8 cellular contexts compared by ENCODE assay signal in genomic region chr1:227437495-227438008, GRCh38.
DNase-seq lines count a peak whose midpoint lies in the region; ATAC-seq, FAIRE-seq and TF ChIP-seq lines count a peak whose summit lies in the region.

No MANE protein-coding gene starts in this region.

- TF ChIP-seq POLR2A in esophagus squamous epithelium (IDR thresholded peaks at IDR 0.05), result no peak

- H3K4me1 ChIP-seq in esophagus squamous epithelium, result peaks cover 0 to 4% (median 0%) of the 10 kb centered on the region in 3 donors
- no peaks in the 10 kb centered on the region for H3K4me1 ChIP-seq in neural progenitor cell

- H3K27me3 Mint-ChIP-seq in neural progenitor cell (ENCODE audit: insufficient read depth, low read depth), result peaks cover 5% of the 10 kb centered on the region

- H4K20me1 ChIP-seq in neural progenitor cell (ENCODE audit: low read depth), result no peaks in the 10 kb centered on the region

- 3 to 8% methylated on average over 7 of the region's 7 CpGs for WGBS in esophagus squamous epithelium, 2 donors

- H3K9me3 ChIP-seq in esophagus squamous epithelium (no peaks in the 10 kb centered on the region), neural progenitor cell (ENCODE audit: low read depth) (no peaks in the 10 kb centered on the region)

- no peaks in the 10 kb centered on the region for H3K36me3 Mint-ChIP-seq in neural progenitor cell

- intact Hi-C loops in esophagus squamous epithelium (cut with DNase I), result no loop called here

- H3K36me3 ChIP-seq in esophagus squamous epithelium, result no peaks in the 10 kb centered on the region
- H3K36me3 ChIP-seq in neural progenitor cell, result no peaks in the 10 kb centered on the region

- H3K79me2 ChIP-seq in neural progenitor cell (ENCODE audit: low read depth), result no peaks in the 10 kb centered on the region

- H3K4me2 ChIP-seq in neural progenitor cell, result no peak overlapping the region

- no peak overlapping the region for H3K27ac Mint-ChIP-seq in neural progenitor cell

- H3K27ac ChIP-seq in C4-2B, result no peak overlapping the region
- H3K27ac ChIP-seq in esophagus squamous epithelium, result no peak overlapping the region
- no peak overlapping the region for H3K27ac ChIP-seq in neural progenitor cell

- no peak overlapping the region for H3K4me3 Mint-ChIP-seq in neural progenitor cell

- H3K4me3 ChIP-seq in esophagus squamous epithelium (peak overlapping the region in 3 of 4 donors; percentile 24 to 54 (median 28)), neural progenitor cell (no peak overlapping the region)

- H3K4me1 Mint-ChIP-seq in neural progenitor cell, result peaks cover 6% of the 10 kb centered on the region

- no peak for ATAC-seq in GM21447 (IDR thresholded peaks at IDR 0.05; ENCODE audit: unreplicated experiment)
- ATAC-seq in GM18861 (IDR thresholded peaks at IDR 0.05; ENCODE audit: unreplicated experiment), result no peak
- ATAC-seq in HG03159 (IDR thresholded peaks at IDR 0.05; ENCODE audit: unreplicated experiment), result no peak

- peak; percentile 35 for FAIRE-seq in RCC 7860 (lab: Jason Lieb, UNC)

- H2AFZ ChIP-seq in neural progenitor cell (replicated peaks), result peak overlapping the region; percentile 97

- DNase-seq in HT1080 (ENCODE audit: low read depth) (peak; percentile 70), RCC 7860 (ENCODE audit: low spot score) (peak; percentile 55), esophagus squamous epithelium (lab: John Stamatoyannopoulos, UW) (no peak), neural progenitor cell (ENCODE audit: low spot score) (peak; percentile 40)

- TF ChIP-seq CTCF in C4-2B (conservative IDR thresholded peaks at IDR 0.05) (peak; percentile 71), esophagus squamous epithelium (IDR thresholded peaks at IDR 0.05) (peak in 4 of 6 experiments; percentile 24 to 52 (median 27)), neural progenitor cell (IDR thresholded peaks at IDR 0.05) (peak; percentile 53)

- H3K9me3 Mint-ChIP-seq in neural progenitor cell, result no peaks in the 10 kb centered on the region

- peaks cover 0 to 6% (median 0%) of the 10 kb centered on the region in 4 donors for H3K27me3 ChIP-seq in esophagus squamous epithelium
- H3K27me3 ChIP-seq in neural progenitor cell, result no peaks in the 10 kb centered on the region

- H3F3A ChIP-seq in neural progenitor cell (ENCODE audit: low read depth), result no peaks in the 10 kb centered on the region

- H3K9ac ChIP-seq in neural progenitor cell, result no peak overlapping the region
